ENCODE assay signal across 11 cellular contexts in the genomic region with DNA sequence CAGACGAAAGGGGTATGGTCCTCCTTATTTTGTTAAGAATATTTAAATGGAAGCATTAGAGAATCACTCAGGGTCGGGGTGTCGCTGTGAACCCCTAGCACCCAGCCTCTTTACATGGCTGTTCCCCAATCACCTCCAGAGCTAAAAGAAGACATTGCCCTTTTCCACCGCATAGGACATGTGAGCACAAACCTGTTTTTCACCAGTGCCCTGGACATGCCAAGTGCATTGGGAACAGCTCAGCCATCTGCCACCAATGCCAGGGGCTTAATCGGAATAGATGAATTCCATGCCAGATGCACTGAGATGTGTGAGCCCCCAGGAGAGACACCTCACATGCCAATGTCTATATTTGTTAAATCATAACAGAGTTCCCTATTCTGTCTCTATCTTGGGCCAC. TPM values are rescaled to one million over a fixed set of nuclear protein-coding genes. Genes with fewer than 3 reads are reported as not detected.
DNase-seq lines count a peak whose midpoint lies in the region; ATAC-seq and TF ChIP-seq lines count a peak whose summit lies in the region.
"Had no signal": no experiment of that assay in that cellular context is flagged by ENCODE, and none has a peak within 500 bp of the region (broad histone marks: within the 10 kb centered on the region; RNA-seq: fewer than 3 reads in every experiment).

No MANE protein-coding gene starts in this region.

- H4K20me1 ChIP-seq in SK-N-SH (ENCODE audit: insufficient read depth), result no peaks in the 10 kb centered on the region

- no peak; the same call in 1 of the 3 replicates for ATAC-seq in SK-N-SH treated with all-trans-retinoic acid at 6 μM for 48 hours
- ATAC-seq in HG02642 (IDR thresholded peaks at IDR 0.05; ENCODE audit: poor library complexity, unreplicated experiment), result no peak
- ATAC-seq in GM19397 (IDR thresholded peaks at IDR 0.05; ENCODE audit: unreplicated experiment), result no peak

- H3F3A ChIP-seq in SK-N-SH (replicated peaks; ENCODE audit: insufficient read depth), result no peaks in the 10 kb centered on the region

- H3K27ac Mint-ChIP-seq in CD8-positive, alpha-beta memory T cell, result peak overlapping the region; percentile 92 to 100 (median 98)
- peak overlapping the region; percentile 100 for H3K27ac Mint-ChIP-seq in activated naive CD8-positive, alpha-beta T cell

- no peak overlapping the region for H3K27ac ChIP-seq in SK-N-SH (ENCODE audit: low read depth in 2 of 2, low read length in 1 of 2)
- peak overlapping the region; percentile 78 for H3K27ac ChIP-seq in CD8-positive, alpha-beta memory T cell (ENCODE audit: low read depth, low read length)
- H3K27ac ChIP-seq in neutrophil, result peak overlapping the region; percentile 100

- 33% methylated on average over 5 of the region's 5 CpGs for WGBS in SK-N-SH (ENCODE audit: low lambda C conversion rate)

- H3K9me3 ChIP-seq in SK-N-SH, result no peaks in the 10 kb centered on the region
- no peaks in the 10 kb centered on the region for H3K9me3 ChIP-seq in CD8-positive, alpha-beta memory T cell (ENCODE audit: low read length)
- H3K9me3 ChIP-seq in neutrophil, result no peaks in the 10 kb centered on the region

- no peaks in the 10 kb centered on the region for H3K36me3 ChIP-seq in SK-N-SH (replicated peaks in 1 of 2; ENCODE audit: control insufficient read depth in 1 of 2, insufficient read depth in 2 of 2, low read length in 1 of 2)
- H3K36me3 ChIP-seq in CD8-positive, alpha-beta memory T cell (ENCODE audit: insufficient read depth, low read length), result peaks cover 37% of the 10 kb centered on the region
- H3K36me3 ChIP-seq in neutrophil, result peaks cover 46% of the 10 kb centered on the region

- DNase-seq in SK-N-SH (peak; percentile 53), NCI-H526 treated with DMSO at 0.1 percent for 48 hours (lab: John Stamatoyannopoulos, UW) (no peak)
- no peak for DNase-seq in CD8-positive, alpha-beta memory T cell
- DNase-seq: NCI-H1105; SHP77 treated with DMSO at 0.1 percent for 48 hours; stimulated activated CD4-positive, alpha-beta T cell treated with anti-CD3 and anti-CD28 coated beads, Interleukin-12 subunit alpha, Interleukin-12 subunit beta, amount 100 ng/mL, for 4 hours had no signal

- H3K4me1 ChIP-seq in SK-N-SH (ENCODE audit: control insufficient read depth in 1 of 2, insufficient read depth in 2 of 2, low read depth in 1 of 2, low read length in 1 of 2), result peaks cover 0 to 14% of the 10 kb centered on the region in 2 experiments; a peak in 3 of 4 replicates
- H3K4me1 ChIP-seq in CD8-positive, alpha-beta memory T cell (ENCODE audit: insufficient read depth, low read length), result peaks cover 99% of the 10 kb centered on the region
- H3K4me1 ChIP-seq in neutrophil (ENCODE audit: control insufficient read depth in 1 of 2, insufficient read depth in 1 of 2, low read depth in 1 of 2, low read length in 1 of 2), result peaks cover 97 to 100% of the 10 kb centered on the region in 2 experiments

- peaks cover 0 to 1% of the 10 kb centered on the region in 2 donors for H3K27me3 Mint-ChIP-seq in CD8-positive, alpha-beta memory T cell
- no peaks in the 10 kb centered on the region for H3K27me3 Mint-ChIP-seq in activated naive CD8-positive, alpha-beta T cell

- H3K36me3 Mint-ChIP-seq in CD8-positive, alpha-beta memory T cell, result peaks cover 7 to 68% (median 18%) of the 10 kb centered on the region in 3 donors
- peaks cover 23% of the 10 kb centered on the region for H3K36me3 Mint-ChIP-seq in activated naive CD8-positive, alpha-beta T cell

- H3K9ac ChIP-seq in SK-N-SH, result no peak overlapping the region

- H3K4me1 Mint-ChIP-seq in CD8-positive, alpha-beta memory T cell, result peaks cover 95 to 99% (median 99%) of the 10 kb centered on the region in 3 donors
- H3K4me1 Mint-ChIP-seq in activated naive CD8-positive, alpha-beta T cell (ENCODE audit: low read depth), result peaks cover 97% of the 10 kb centered on the region

- no peak for TF ChIP-seq RAD21 in SK-N-SH (IDR thresholded peaks at IDR 0.05; ENCODE audit: low read length)

- peak overlapping the region; percentile 71 to 90 (median 84) for H3K4me3 Mint-ChIP-seq in CD8-positive, alpha-beta memory T cell
- H3K4me3 Mint-ChIP-seq in activated naive CD8-positive, alpha-beta T cell, result peak overlapping the region; percentile 84

- no peak overlapping the region for H3K4me2 ChIP-seq in SK-N-SH

- 0 out of 4 replicates have a peak, but pooled peaks of 1 of the 2 experiments have one; percentile 18 for TF ChIP-seq EP300 in SK-N-SH (IDR thresholded peaks at IDR 0.05; ENCODE audit: borderline replicate concordance in 1 of 2, low read depth in 1 of 2, low read length in 1 of 2)

- H3K79me2 ChIP-seq in SK-N-SH (ENCODE audit: insufficient read depth), result no peaks in the 10 kb centered on the region

- H2AFZ ChIP-seq in SK-N-SH (ENCODE audit: low read depth), result no peak overlapping the region

- H3K4me3 ChIP-seq in SK-N-SH (ENCODE audit: low read depth in 2 of 2, low read length in 1 of 2), result no peak overlapping the region
- peak overlapping the region; percentile 1 for H3K4me3 ChIP-seq in CD8-positive, alpha-beta memory T cell (ENCODE audit: low read length)
- peak overlapping the region; percentile 40 to 66 for H3K4me3 ChIP-seq in neutrophil (ENCODE audit: low read depth in 1 of 2, low read length in 1 of 2)

- H3K9me3 Mint-ChIP-seq in CD8-positive, alpha-beta memory T cell, result no peaks in the 10 kb centered on the region
- H3K9me3 Mint-ChIP-seq in activated naive CD8-positive, alpha-beta T cell (ENCODE audit: low read depth), result no peaks in the 10 kb centered on the region

- POLR2A ChIA-PET in SK-N-SH (lab: Yijun Ruan, JAX), result no interaction called here
- POLR2A ChIA-PET in CD8-positive, alpha-beta memory T cell (lab: Charles Lee), result interaction anchor here (1.2 to 6.4 kb wide), 4 partner anchors 13 to 27 kb away, joined by 4 to 45 read pairs (median 9); no protein-coding TSS in a partner anchor

- no peak for TF ChIP-seq CTCF in SK-N-SH (IDR thresholded peaks at IDR 0.05)
- TF ChIP-seq CTCF in neutrophil (IDR thresholded peaks at IDR 0.05), result no peak

- CTCF ChIA-PET in SK-N-SH (lab: Yijun Ruan, JAX), result interaction anchor here (0.7 to 12.7 kb wide), 10 partner anchors 10 to 101 kb away, joined by 3 to 241 read pairs (median 4); a partner anchor contains a TSS
- CTCF ChIA-PET in CD8-positive, alpha-beta memory T cell (lab: Charles Lee), result interaction anchor here (1.8 to 19.1 kb wide), 5 partner anchors 19 to 117 kb away, joined by 5 to 503 read pairs (median 5); no protein-coding TSS in a partner anchor

- no peaks in the 10 kb centered on the region for H3K27me3 ChIP-seq in SK-N-SH (ENCODE audit: insufficient read depth)
- H3K27me3 ChIP-seq in CD8-positive, alpha-beta memory T cell (ENCODE audit: insufficient read depth, low read length, poor library complexity, severe bottlenecking), result no peaks in the 10 kb centered on the region
- H3K27me3 ChIP-seq in neutrophil, result no peaks in the 10 kb centered on the region

- no peaks in the 10 kb centered on the region for H3K9me2 ChIP-seq in SK-N-SH

TF ChIP-seq in SK-N-SH, 30 proteins besides CTCF, POLR2A, EP300 and RAD21:
- TF ChIP-seq TCF12 (IDR thresholded peaks at IDR 0.05) (no peak), FOXJ3 (CRISPR knock-in tag; IDR thresholded peaks at IDR 0.05) (no peak)

TF ChIP-seq in SK-N-SH treated with all-trans-retinoic acid at 6 μM for 48 hours, 23 proteins besides CTCF, POLR2A, EP300 and RAD21:
- TF ChIP-seq, protein P1, sequence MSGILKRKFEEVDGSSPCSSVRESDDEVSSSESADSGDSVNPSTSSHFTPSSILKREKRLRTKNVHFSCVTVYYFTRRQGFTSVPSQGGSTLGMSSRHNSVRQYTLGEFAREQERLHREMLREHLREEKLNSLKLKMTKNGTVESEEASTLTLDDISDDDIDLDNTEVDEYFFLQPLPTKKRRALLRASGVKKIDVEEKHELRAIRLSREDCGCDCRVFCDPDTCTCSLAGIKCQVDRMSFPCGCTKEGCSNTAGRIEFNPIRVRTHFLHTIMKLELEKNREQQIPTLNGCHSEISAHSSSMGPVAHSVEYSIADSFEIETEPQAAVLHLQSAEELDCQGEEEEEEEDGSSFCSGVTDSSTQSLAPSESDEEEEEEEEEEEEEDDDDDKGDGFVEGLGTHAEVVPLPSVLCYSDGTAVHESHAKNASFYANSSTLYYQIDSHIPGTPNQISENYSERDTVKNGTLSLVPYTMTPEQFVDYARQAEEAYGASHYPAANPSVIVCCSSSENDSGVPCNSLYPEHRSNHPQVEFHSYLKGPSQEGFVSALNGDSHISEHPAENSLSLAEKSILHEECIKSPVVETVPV (CRISPR knock-in tag; IDR thresholded peaks at IDR 0.05), result no peak

RNA-seq across cellular contexts. Expression of a gene that starts 33.3 kb away (rescaled TPM):
- polyA plus RNA-seq in SK-N-SH (2012; rRNA removed), result 59.5 and 83.2 TPM in 2 replicates
- 55.4 and 68.8 TPM in 2 replicates for polyA plus RNA-seq in SK-N-SH (2012; cell fraction: cytosol; rRNA removed)
- polyA plus RNA-seq in SK-N-SH (2012; cell fraction: nucleus; rRNA removed), result 77.6 and 111 TPM in 2 replicates
- 10 to 100 TPM; 82.7 to 88.7 TPM for total RNA-seq in CD8-positive, alpha-beta memory T cell
- polyA plus RNA-seq in CD8-positive, alpha-beta memory T cell, result 35.3 TPM

RNA-seq across cellular contexts. Expression of a gene that starts 56.4 kb away (rescaled TPM):
- polyA plus RNA-seq in SK-N-SH (2012; rRNA removed), result 3.6 and 5.8 TPM in 2 replicates
- polyA plus RNA-seq in SK-N-SH (2012; cell fraction: cytosol; rRNA removed), result 5.1 and 5.5 TPM in 2 replicates
- polyA plus RNA-seq in SK-N-SH (2012; cell fraction: nucleus; rRNA removed), result 3.8 and 6.9 TPM in 2 replicates
- 10 to 100 TPM; 11.0 to 11.7 TPM for total RNA-seq in CD8-positive, alpha-beta memory T cell
- not detected for polyA plus RNA-seq in CD8-positive, alpha-beta memory T cell

Comparison
In these comparisons a context has a peak if more than half of its experiments do, and no peak if none do; other contexts are left out.
1. H3K27ac ChIP-seq: peak in CD8-positive, alpha-beta memory T cell (single experiment) and neutrophil (single experiment); none in SK-N-SH (0 of 2).
2. H3K4me3 ChIP-seq: peak in CD8-positive, alpha-beta memory T cell (single experiment) and neutrophil (2 of 2); none in SK-N-SH (0 of 2).